ENCODE assay signal across 24 cellular contexts in genomic region chr4:38917481-38918025, GRCh38. TPM values are rescaled to one million over a fixed set of nuclear protein-coding genes. Genes with fewer than 3 reads are reported as not detected.
A peak's percentile ranks its signal among the peaks of the same experiment; 100 is the strongest.
DNase-seq lines count a peak whose midpoint lies in the region; ATAC-seq, FAIRE-seq and TF ChIP-seq lines count a peak whose summit lies in the region.
"Had no signal": no experiment of that assay in that cellular context is flagged by ENCODE, and none has a peak within 500 bp of the region (broad histone marks: within the 10 kb centered on the region; RNA-seq: fewer than 3 reads in every experiment).

No MANE protein-coding gene starts in this region.

- no peaks in the 10 kb centered on the region for H3K9me3 Mint-ChIP-seq in astrocyte (ENCODE audit: unreplicated experiment)
- H3K9me3 Mint-ChIP-seq in activated naive CD4-positive, alpha-beta T cell treated with anti-CD3 and anti-CD28 coated beads, Interleukin-2, amount 10 ng/mL, durations not matched to agents 7 days and 5 days = no peaks in the 10 kb centered on the region
- H3K9me3 Mint-ChIP-seq in activated T-helper 1 cell treated with anti-CD3 and anti-CD28 coated beads, Interleukin-12 subunit alpha, Interleukin-12 subunit beta, Interleukin-2, Interleukin-4 antibody, amounts not matched to agents 30 ng/mL and 10 ng/mL and 1 ng/mL, durations not matched to agents 14 hours and 24 hours and 36 hours = peaks cover 7% of the 10 kb centered on the region
- H3K9me3 Mint-ChIP-seq: CD4-positive, alpha-beta memory T cell had no signal

- FAIRE-seq in astrocyte (lab: Jason Lieb, UNC) = no peak
- FAIRE-seq: GM19239, H54 had no signal

- peaks cover 45% of the 10 kb centered on the region for H3K36me3 Mint-ChIP-seq in astrocyte (ENCODE audit: low read depth, unreplicated experiment)
- peaks cover 6% of the 10 kb centered on the region for H3K36me3 Mint-ChIP-seq in activated naive CD4-positive, alpha-beta T cell treated with anti-CD3 and anti-CD28 coated beads, Interleukin-2, amount 10 ng/mL, durations not matched to agents 7 days and 5 days
- H3K36me3 Mint-ChIP-seq in activated T-helper 1 cell treated with anti-CD3 and anti-CD28 coated beads, Interleukin-12 subunit alpha, Interleukin-12 subunit beta, Interleukin-2, Interleukin-4 antibody, amounts not matched to agents 30 ng/mL and 10 ng/mL and 1 ng/mL, durations not matched to agents 14 hours and 24 hours and 36 hours (ENCODE audit: low read depth) = no peaks in the 10 kb centered on the region
- H3K36me3 Mint-ChIP-seq: CD4-positive, alpha-beta memory T cell had no signal

- CTCF ChIA-PET in activated naive CD4-positive, alpha-beta T cell treated with anti-CD3 and anti-CD28 coated beads, Interleukin-2, amount 10 ng/mL, durations not matched to agents 7 days and 5 days (lab: Charles Lee) = interaction anchor here (0.6 to 1.0 kb wide), 3 partner anchors 14 to 228 kb away, joined by 3 read pairs; no protein-coding TSS in a partner anchor

- H3K4me3 ChIP-seq in astrocyte (ENCODE audit: insufficient read depth, low read depth, low read length) (no peak overlapping the region), stomach smooth muscle (ENCODE audit: low read length in 2 of 2) (no peak overlapping the region)
- H3K4me3 ChIP-seq: BLaER1 treated with 17β-estradiol and CSF1 and Interleukin-3, amounts not matched to agents 10 nM and 100 nM; PC-9 had no signal

- no peak for TF ChIP-seq CTCF in astrocyte (IDR thresholded peaks at IDR 0.05; ENCODE audit: insufficient read depth, low read depth, low read length)

- H3K27ac ChIP-seq in astrocyte (ENCODE audit: low read depth, low read length) (peak overlapping the region; percentile 63), stomach smooth muscle (ENCODE audit: low read length) (peak overlapping the region; percentile 24)
- H3K27ac ChIP-seq: BLaER1 treated with 17β-estradiol and CSF1 and Interleukin-3, amounts not matched to agents 10 nM and 100 nM; PC-9 had no signal

- DNase-seq in HCEC 1CT = peak; percentile 55
- DNase-seq in astrocyte (ENCODE audit: low read depth) = no peak
- DNase-seq in iris pigment epithelial cell (ENCODE audit: low read depth) = peak; percentile 46
- DNase-seq in activated naive CD4-positive, alpha-beta T cell treated with anti-CD3 and anti-CD28 coated beads, Interleukin-2, amount 10 ng/mL, durations not matched to agents 7 days and 5 days = no peak
- no peak for DNase-seq in activated T-helper 1 cell treated with anti-CD3 and anti-CD28 coated beads, Interleukin-12 subunit alpha, Interleukin-12 subunit beta, Interleukin-2, Interleukin-4 antibody, amounts not matched to agents 30 ng/mL and 10 ng/mL and 1 ng/mL, durations not matched to agents 14 hours and 24 hours and 36 hours (ENCODE audit: low spot score)
- DNase-seq in activated CD4-positive, CD25-positive, alpha-beta regulatory T cell treated with anti-CD3 and anti-CD28 coated beads, Interleukin-2, amount 50 U/mL, for 72 hours = no peak
- DNase-seq: Caco-2; CD4-positive, alpha-beta memory T cell; GF-D8; KG1; NCI-H1105 treated with DMSO at 0.1 percent for 48 hours; NCI-H1694; NCI-H2081 treated with DMSO at 0.1 percent for 48 hours; NCI-H446 treated with DMSO at 0.1 percent for 48 hours; NCI-H526 treated with DMSO at 0.1 percent for 48 hours; PC-9; RPMI8226; SHP77 treated with DMSO at 0.1 percent for 48 hours had no signal

- ATAC-seq in HG03565 (IDR thresholded peaks at IDR 0.05; ENCODE audit: unreplicated experiment) = no peak
- ATAC-seq: SK-N-SH treated with all-trans-retinoic acid at 6 μM for 48 hours had no signal

- intact Hi-C loops in activated T-helper 1 cell treated with anti-CD3 and anti-CD28 coated beads, Interleukin-12 subunit alpha, Interleukin-12 subunit beta, Interleukin-2, Interleukin-4 antibody, amounts not matched to agents 30 ng/mL and 10 ng/mL and 1 ng/mL, durations not matched to agents 14 hours and 24 hours and 36 hours (cut with micrococcal nuclease) = no loop called here

- no peak overlapping the region for H3K27ac Mint-ChIP-seq in astrocyte (ENCODE audit: unreplicated experiment)
- H3K27ac Mint-ChIP-seq in activated naive CD4-positive, alpha-beta T cell treated with anti-CD3 and anti-CD28 coated beads, Interleukin-2, amount 10 ng/mL, durations not matched to agents 7 days and 5 days = no peak overlapping the region
- no peak overlapping the region for H3K27ac Mint-ChIP-seq in activated T-helper 1 cell treated with anti-CD3 and anti-CD28 coated beads, Interleukin-12 subunit alpha, Interleukin-12 subunit beta, Interleukin-2, Interleukin-4 antibody, amounts not matched to agents 30 ng/mL and 10 ng/mL and 1 ng/mL, durations not matched to agents 14 hours and 24 hours and 36 hours
- H3K27ac Mint-ChIP-seq: CD4-positive, alpha-beta memory T cell had no signal

- no peaks in the 10 kb centered on the region for H3K4me1 Mint-ChIP-seq in astrocyte (ENCODE audit: low read depth, unreplicated experiment)
- peaks cover 18% of the 10 kb centered on the region for H3K4me1 Mint-ChIP-seq in activated naive CD4-positive, alpha-beta T cell treated with anti-CD3 and anti-CD28 coated beads, Interleukin-2, amount 10 ng/mL, durations not matched to agents 7 days and 5 days
- peaks cover 17% of the 10 kb centered on the region for H3K4me1 Mint-ChIP-seq in activated T-helper 1 cell treated with anti-CD3 and anti-CD28 coated beads, Interleukin-12 subunit alpha, Interleukin-12 subunit beta, Interleukin-2, Interleukin-4 antibody, amounts not matched to agents 30 ng/mL and 10 ng/mL and 1 ng/mL, durations not matched to agents 14 hours and 24 hours and 36 hours (ENCODE audit: low read depth)

- no peaks in the 10 kb centered on the region for H3K27me3 ChIP-seq in astrocyte (ENCODE audit: insufficient read depth, low read length)
- no peaks in the 10 kb centered on the region for H3K27me3 ChIP-seq in stomach smooth muscle (ENCODE audit: control insufficient read depth in 1 of 2, insufficient read depth in 2 of 2, low read length in 2 of 2)
- H3K27me3 ChIP-seq: BLaER1 treated with 17β-estradiol and CSF1 and Interleukin-3, amounts not matched to agents 10 nM and 100 nM had no signal

- H3K4me2 ChIP-seq in astrocyte (ENCODE audit: low read length) = no peak overlapping the region
- H3K4me2 ChIP-seq: BLaER1 treated with 17β-estradiol and CSF1 and Interleukin-3, amounts not matched to agents 10 nM and 100 nM; PC-9 had no signal

- no peak overlapping the region for H2AFZ ChIP-seq in astrocyte (ENCODE audit: low read depth, low read length)
- H2AFZ ChIP-seq: PC-9 had no signal

- H3K4me3 Mint-ChIP-seq in astrocyte (ENCODE audit: unreplicated experiment) = no peak overlapping the region
- no peak overlapping the region for H3K4me3 Mint-ChIP-seq in activated naive CD4-positive, alpha-beta T cell treated with anti-CD3 and anti-CD28 coated beads, Interleukin-2, amount 10 ng/mL, durations not matched to agents 7 days and 5 days
- H3K4me3 Mint-ChIP-seq in activated T-helper 1 cell treated with anti-CD3 and anti-CD28 coated beads, Interleukin-12 subunit alpha, Interleukin-12 subunit beta, Interleukin-2, Interleukin-4 antibody, amounts not matched to agents 30 ng/mL and 10 ng/mL and 1 ng/mL, durations not matched to agents 14 hours and 24 hours and 36 hours = no peak overlapping the region
- H3K4me3 Mint-ChIP-seq: CD4-positive, alpha-beta memory T cell had no signal

- H3K9ac ChIP-seq in astrocyte (ENCODE audit: low read length) = no peak overlapping the region
- no peak overlapping the region for H3K9ac ChIP-seq in stomach smooth muscle (ENCODE audit: low read length in 2 of 2)
- H3K9ac ChIP-seq: BLaER1 treated with 17β-estradiol and CSF1 and Interleukin-3, amounts not matched to agents 10 nM and 100 nM had no signal

- H4K20me1 ChIP-seq in astrocyte (ENCODE audit: insufficient read depth, low read length) = peaks cover 20% of the 10 kb centered on the region
- H4K20me1 ChIP-seq: BLaER1 treated with 17β-estradiol and CSF1 and Interleukin-3, amounts not matched to agents 10 nM and 100 nM had no signal

- no peaks in the 10 kb centered on the region for H3K27me3 Mint-ChIP-seq in astrocyte (ENCODE audit: low read depth, unreplicated experiment)
- H3K27me3 Mint-ChIP-seq in activated naive CD4-positive, alpha-beta T cell treated with anti-CD3 and anti-CD28 coated beads, Interleukin-2, amount 10 ng/mL, durations not matched to agents 7 days and 5 days = no peaks in the 10 kb centered on the region
- no peaks in the 10 kb centered on the region for H3K27me3 Mint-ChIP-seq in activated T-helper 1 cell treated with anti-CD3 and anti-CD28 coated beads, Interleukin-12 subunit alpha, Interleukin-12 subunit beta, Interleukin-2, Interleukin-4 antibody, amounts not matched to agents 30 ng/mL and 10 ng/mL and 1 ng/mL, durations not matched to agents 14 hours and 24 hours and 36 hours (ENCODE audit: insufficient read depth)
- H3K27me3 Mint-ChIP-seq: CD4-positive, alpha-beta memory T cell had no signal

- peaks cover 78% of the 10 kb centered on the region for H3K36me3 ChIP-seq in astrocyte (ENCODE audit: insufficient read depth, low read length)
- H3K36me3 ChIP-seq in stomach smooth muscle (ENCODE audit: control insufficient read depth in 2 of 2, insufficient read depth in 2 of 2, low read length in 2 of 2) = peaks cover 31 to 38% of the 10 kb centered on the region in 2 donors

- no peaks in the 10 kb centered on the region for H3K9me3 ChIP-seq in astrocyte (ENCODE audit: insufficient read depth, low read depth, low read length)
- H3K9me3 ChIP-seq in stomach smooth muscle (ENCODE audit: control insufficient read depth in 2 of 2, low read length in 2 of 2) = no peaks in the 10 kb centered on the region
- H3K9me3 ChIP-seq: BLaER1 treated with 17β-estradiol and CSF1 and Interleukin-3, amounts not matched to agents 10 nM and 100 nM; Caco-2 had no signal

- H3K79me2 ChIP-seq in astrocyte (ENCODE audit: insufficient read depth, low read length) = no peaks in the 10 kb centered on the region

- H3K4me1 ChIP-seq in astrocyte (ENCODE audit: insufficient read depth, low read length) (no peaks in the 10 kb centered on the region), stomach smooth muscle (ENCODE audit: control insufficient read depth, insufficient read depth, low read length) (peaks cover 8% of the 10 kb centered on the region)
- H3K4me1 ChIP-seq: Caco-2 had no signal

RNA-seq across cellular contexts. Expression of gene FAM114A1, which starts 49.9 kb away (rescaled TPM):
- 159 and 169 TPM in 2 replicates for total RNA-seq in astrocyte
- total RNA-seq in activated T-helper 1 cell treated with anti-CD3 and anti-CD28 coated beads, Interleukin-12 subunit alpha, Interleukin-12 subunit beta, Interleukin-2, Interleukin-4 antibody, amounts not matched to agents 30 ng/mL and 10 ng/mL and 1 ng/mL, durations not matched to agents 14 hours and 24 hours and 36 hours = 0.22 and 0.49 TPM in 2 replicates

Comparison
In these comparisons a context has a peak if more than half of its experiments do, and no peak if none do; other contexts are left out.
1. DNase-seq: peak in HCEC 1CT (single experiment) and iris pigment epithelial cell (single experiment); none in astrocyte (single experiment), activated naive CD4-positive, alpha-beta T cell treated with anti-CD3 and anti-CD28 coated beads, Interleukin-2, amount 10 ng/mL, durations not matched to agents 7 days and 5 days (single experiment), activated T-helper 1 cell treated with anti-CD3 and anti-CD28 coated beads, Interleukin-12 subunit alpha, Interleukin-12 subunit beta, Interleukin-2, Interleukin-4 antibody, amounts not matched to agents 30 ng/mL and 10 ng/mL and 1 ng/mL, durations not matched to agents 14 hours and 24 hours and 36 hours (single experiment) and activated CD4-positive, CD25-positive, alpha-beta regulatory T cell treated with anti-CD3 and anti-CD28 coated beads, Interleukin-2, amount 50 U/mL, for 72 hours (single experiment).
2. RNA of gene FAM114A1, which starts 49.9 kb away (total RNA-seq): 159 to 169 TPM in astrocyte; 0.22 to 0.49 TPM in activated T-helper 1 cell treated with anti-CD3 and anti-CD28 coated beads, Interleukin-12 subunit alpha, Interleukin-12 subunit beta, Interleukin-2, Interleukin-4 antibody, amounts not matched to agents 30 ng/mL and 10 ng/mL and 1 ng/mL, durations not matched to agents 14 hours and 24 hours and 36 hours; every median in the first group is over 100 times any median in the second.